Comparison of ENCODE assay signal across 8 cellular contexts in genomic region chr16:67936124-67936875, GRCh38. TPM values are rescaled to one million over a fixed set of nuclear protein-coding genes. Genes with fewer than 3 reads are reported as not detected.
DNase-seq lines count a peak whose midpoint lies in the region; ATAC-seq and TF ChIP-seq lines count a peak whose summit lies in the region.

Gene PSMB10 (minus strand): TSS chr16:67936850. CDS start chr16:67936749, 101 bp downstream.

- peak within 1 kb of the TSS; percentile 88 for H3K4me3 ChIP-seq in GM12865 (ENCODE audit: low read depth, low read length)
- H3K4me3 ChIP-seq in lung, result peak within 1 kb of the TSS; percentile 89

- H3K9me3 ChIP-seq in lung (ENCODE audit: control insufficient read depth in 2 of 2, insufficient read depth in 1 of 2, low read length in 1 of 2), result no peaks in the 10 kb centered on the region

- TF ChIP-seq CTCF in GM12865 (IDR thresholded peaks at IDR 0.05; ENCODE audit: insufficient read depth, low read depth, low read length, missing control alignments), result no peak
- no peak for TF ChIP-seq CTCF in lung (IDR thresholded peaks at IDR 0.05; ENCODE audit: control extremely low read depth, extremely low read depth)

- peaks cover 0 to 32% of the 10 kb centered on the region in 2 donors for H3K36me3 ChIP-seq in lung (ENCODE audit: control insufficient read depth in 2 of 2, insufficient read depth in 2 of 2, low read length in 2 of 2)

- peak within 1 kb of the TSS; percentile 94 for H3K27ac ChIP-seq in lung (ENCODE audit: low read depth in 1 of 2, low read length in 1 of 2)

- peaks cover 0 to 11% of the 10 kb centered on the region in 2 donors for H3K4me1 ChIP-seq in lung (ENCODE audit: control insufficient read depth in 2 of 2, insufficient read depth in 2 of 2, low read length in 2 of 2)

- peak; percentile 44 for ATAC-seq in lung (ENCODE audit: insufficient read depth, low FRiP score)
- no peak for ATAC-seq in HG02623 (IDR thresholded peaks at IDR 0.05; ENCODE audit: unreplicated experiment)

- no peaks in the 10 kb centered on the region for H3K27me3 ChIP-seq in lung (ENCODE audit: control insufficient read depth, insufficient read depth)

- WGBS in lung, 2 donors, result 0% methylated on average over 52 to 54 of the region's 54 CpGs

- DNase-seq in A172 (ENCODE audit: low spot score) (no peak), GM12865 (ENCODE audit: low read depth) (peak; percentile 64), HuH-7 (ENCODE audit: low spot score) (peak; percentile 73), lung (ENCODE audit: low spot score) (peak; percentile 52)
- DNase-seq in activated CD4-positive, CD25-positive, alpha-beta regulatory T cell treated with anti-CD3 and anti-CD28 coated beads, Interleukin-2, amount 50 U/mL, for 72 hours, result peak; percentile 73
- peak; percentile 26 for DNase-seq in effector CD4-positive, alpha-beta T cell
- DNase-seq in stimulated activated CD8-positive, alpha-beta memory T cell treated with anti-CD3 and anti-CD28 coated beads, Interleukin-4, amount 100 ng/mL, for 48 hours, result peak; percentile 71

RNA-seq across cellular contexts. Expression of gene PSMB10, which starts in this region (rescaled TPM):
- 27.9 and 28.8 TPM in 2 replicates for total RNA-seq in A172 (2014; rRNA removed; shearing (Covaris generic))
- 10 to 100 TPM; 36.6 to 94.9 TPM for total RNA-seq in lung
- 100 to 1,000 TPM; 129 to 186 TPM for polyA plus RNA-seq in lung
